Comparison of ENCODE assay signal across 14 cellular contexts in genomic region chr6:10190042-10190441, GRCh38.
"Had no signal": no experiment of that assay in that cellular context is flagged by ENCODE, and none has a peak within 500 bp of the region (broad histone marks: within the 10 kb centered on the region; RNA-seq: fewer than 3 reads in every experiment).

No MANE protein-coding gene starts in this region.

- H3K27me3 ChIP-seq: ascending aorta, gastrocnemius medialis, stomach, uterus had no signal

- H3K36me3 ChIP-seq: ascending aorta, gastrocnemius medialis, heart right ventricle, stomach, thoracic aorta, uterus had no signal

- H2AFZ ChIP-seq: parathyroid adenoma had no signal

- ATAC-seq: gastrocnemius medialis, heart right ventricle had no signal

- H3K9me3 ChIP-seq: ascending aorta, gastrocnemius medialis, heart right ventricle, stomach, thoracic aorta, uterus had no signal

- DNase-seq: activated CD4-positive, alpha-beta memory T cell treated with anti-CD3 and anti-CD28 coated beads for 36 hours; activated CD4-positive, alpha-beta T cell treated with anti-CD3 and anti-CD28 coated beads for 1 hour; activated T-cell treated with anti-CD3 and anti-CD28 coated beads, Interleukin-2, amount 50 U/mL, for 48 hours; dorsolateral prefrontal cortex; gastrocnemius medialis; heart right ventricle; naive B cell; retina; stomach; T-helper 9 cell; uterus had no signal

- H3K79me2 ChIP-seq: parathyroid adenoma had no signal

- H3K4me1 ChIP-seq: ascending aorta, gastrocnemius medialis, heart right ventricle, parathyroid adenoma, stomach, uterus had no signal

- H3K9ac ChIP-seq: parathyroid adenoma had no signal

- H3K4me3 ChIP-seq: ascending aorta, dorsolateral prefrontal cortex, gastrocnemius medialis, heart right ventricle, stomach, thoracic aorta, uterus had no signal

- H3K27ac ChIP-seq: ascending aorta, dorsolateral prefrontal cortex, gastrocnemius medialis, heart right ventricle, parathyroid adenoma, stomach, thoracic aorta, uterus had no signal
